In the genomic region with DNA sequence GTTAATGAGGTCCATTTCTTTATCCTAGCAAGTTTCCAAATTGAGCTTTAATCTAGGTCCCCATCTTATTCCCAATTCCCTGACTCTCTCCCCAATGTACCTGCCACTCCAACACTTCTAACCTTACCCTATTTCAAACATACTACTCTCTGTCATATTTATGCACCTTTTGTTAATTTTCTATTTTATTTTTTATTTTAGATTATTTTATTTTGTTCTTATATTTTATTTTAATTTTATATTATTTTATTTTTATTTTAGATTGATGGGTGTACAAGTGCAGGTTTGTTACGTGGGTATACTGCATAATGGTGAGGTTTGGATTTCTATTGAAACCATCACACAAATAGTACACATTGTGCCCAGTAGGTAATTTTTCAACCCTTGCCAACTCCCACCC, we compare ENCODE assay signal across 6 cellular contexts.
"Had no signal": no experiment of that assay in that cellular context is flagged by ENCODE, and none has a peak within 500 bp of the region (broad histone marks: within the 10 kb centered on the region; RNA-seq: fewer than 3 reads in every experiment).

No MANE protein-coding gene starts in this region.

- H3K27ac Mint-ChIP-seq: IgD-negative memory B cell had no signal

- H3K4me3 Mint-ChIP-seq: IgD-negative memory B cell had no signal

- ATAC-seq: HepG2, K562 had no signal

- H3K4me3 ChIP-seq: K562 had no signal

- DNase-seq: IMR-90 had no signal

- H3K4me1 Mint-ChIP-seq: IgD-negative memory B cell had no signal

- H3K27me3 Mint-ChIP-seq: IgD-negative memory B cell had no signal

- FAIRE-seq: HepG2, HTR-8/SVneo, K562 had no signal

- H3K36me3 Mint-ChIP-seq: IgD-negative memory B cell had no signal

- H3K27ac ChIP-seq: HL-60 had no signal
